ENCODE assay signal across 31 cellular contexts in genomic region chr4:17115546-17115945, GRCh38.
"Had no signal": no experiment of that assay in that cellular context is flagged by ENCODE, and none has a peak within 500 bp of the region (broad histone marks: within the 10 kb centered on the region; RNA-seq: fewer than 3 reads in every experiment).

No MANE protein-coding gene starts in this region.

- H3K79me2 ChIP-seq: parathyroid adenoma had no signal

- H3K27me3 ChIP-seq: brain microvascular endothelial cell, esophagus squamous epithelium, heart right ventricle, sigmoid colon, suprapubic skin, tibial artery had no signal

- H3K27me3 Mint-ChIP-seq: activated CD4-positive, alpha-beta memory T cell treated with anti-CD3 and anti-CD28 coated beads, Interleukin-2, amount 10 ng/mL, durations not matched to agents 7 days and 5 days; dendritic cell treated with granulocyte-macrophage colony-stimulating factor and Interleukin-4, amounts not matched to agents 40 ng/mL and 50 ng/mL, for 4 days had no signal

- H2AFZ ChIP-seq: parathyroid adenoma had no signal

- DNase-seq: activated CD4-positive, alpha-beta memory T cell treated with anti-CD3 and anti-CD28 coated beads, Interleukin-2, amount 10 ng/mL, durations not matched to agents 7 days and 5 days; activated CD4-positive, alpha-beta T cell treated with anti-CD3 and anti-CD28 coated beads for 1 hour; activated CD4-positive, alpha-beta T cell treated with anti-CD3 and anti-CD28 coated beads, Interleukin-2, amount 10 ng/mL, durations not matched to agents 7 days and 5 days; activated CD8-positive, alpha-beta memory T cell treated with anti-CD3 and anti-CD28 coated beads, Interleukin-2, amount 50 U/mL, for 48 hours; activated gamma-delta T cell treated with Interleukin-2 at 50 U/mL for 16 hours; activated naive CD4-positive, alpha-beta T cell treated with anti-CD3 and anti-CD28 coated beads, Interleukin-2, amount 50 U/mL, for 16 hours; activated T-cell treated with anti-CD3 and anti-CD28 coated beads, Interleukin-2, amount 50 U/mL, for 24 hours; amniotic stem cell; brain microvascular endothelial cell; central memory CD4-positive, alpha-beta T cell; esophagus squamous epithelium; foreskin melanocyte; heart right ventricle; left cardiac atrium; mammary epithelial cell; midbrain; naive thymus-derived CD4-positive, alpha-beta T cell; nucleus accumbens; psoas muscle; sigmoid colon; small intestine; stimulated activated CD4-positive, alpha-beta T cell treated with anti-CD3 and anti-CD28 coated beads, Interleukin-2, amount 100 ng/mL, for 24 hours; stimulated activated naive CD4-positive, alpha-beta T cell; T-helper 9 cell; tibial artery had no signal

- H3K9me3 Mint-ChIP-seq: activated CD4-positive, alpha-beta memory T cell treated with anti-CD3 and anti-CD28 coated beads, Interleukin-2, amount 10 ng/mL, durations not matched to agents 7 days and 5 days; activated CD4-positive, alpha-beta T cell treated with anti-CD3 and anti-CD28 coated beads, Interleukin-2, amount 10 ng/mL, durations not matched to agents 7 days and 5 days; activated T-cell treated with anti-CD3 and anti-CD28 coated beads, Interleukin-2, amount 50 U/mL, for 24 hours; dendritic cell treated with granulocyte-macrophage colony-stimulating factor and Interleukin-4, amounts not matched to agents 40 ng/mL and 50 ng/mL, for 4 days; T-helper 1 cell treated with Interleukin-12 subunit alpha and Interleukin-12 subunit beta and Interleukin-4 antibody, amounts not matched to agents 30 μg/mL and 1 μg/mL, for 36 hours had no signal

- ATAC-seq: heart right ventricle; left cardiac atrium; naive thymus-derived CD4-positive, alpha-beta T cell; psoas muscle had no signal

- H3K9ac ChIP-seq: parathyroid adenoma had no signal

- H3K36me3 ChIP-seq: brain microvascular endothelial cell, esophagus squamous epithelium, heart right ventricle, sigmoid colon, suprapubic skin, tibial artery had no signal

- H3K4me1 Mint-ChIP-seq: activated CD4-positive, alpha-beta memory T cell treated with anti-CD3 and anti-CD28 coated beads, Interleukin-2, amount 10 ng/mL, durations not matched to agents 7 days and 5 days; activated CD4-positive, alpha-beta T cell treated with anti-CD3 and anti-CD28 coated beads, Interleukin-2, amount 10 ng/mL, durations not matched to agents 7 days and 5 days; naive thymus-derived CD4-positive, alpha-beta T cell had no signal

- FAIRE-seq: astrocyte, keratinocyte, small intestine had no signal

- H3K27ac ChIP-seq: brain microvascular endothelial cell, esophagus squamous epithelium, heart right ventricle, parathyroid adenoma, psoas muscle, sigmoid colon, suprapubic skin, tibial artery had no signal

- H3K36me3 Mint-ChIP-seq: naive thymus-derived CD4-positive, alpha-beta T cell had no signal

- H3K9me3 ChIP-seq: esophagus squamous epithelium, suprapubic skin, tibial artery had no signal

- H3K27ac Mint-ChIP-seq: activated CD4-positive, alpha-beta memory T cell treated with anti-CD3 and anti-CD28 coated beads, Interleukin-2, amount 10 ng/mL, durations not matched to agents 7 days and 5 days; activated CD4-positive, alpha-beta T cell treated with anti-CD3 and anti-CD28 coated beads, Interleukin-2, amount 10 ng/mL, durations not matched to agents 7 days and 5 days; activated T-cell treated with anti-CD3 and anti-CD28 coated beads, Interleukin-2, amount 50 U/mL, for 24 hours; dendritic cell treated with granulocyte-macrophage colony-stimulating factor and Interleukin-4, amounts not matched to agents 40 ng/mL and 50 ng/mL, for 4 days; naive thymus-derived CD4-positive, alpha-beta T cell; T-helper 1 cell treated with Interleukin-12 subunit alpha and Interleukin-12 subunit beta and Interleukin-4 antibody, amounts not matched to agents 30 μg/mL and 1 μg/mL, for 36 hours had no signal

- H3K4me3 Mint-ChIP-seq: activated CD4-positive, alpha-beta memory T cell treated with anti-CD3 and anti-CD28 coated beads, Interleukin-2, amount 10 ng/mL, durations not matched to agents 7 days and 5 days; activated CD4-positive, alpha-beta T cell treated with anti-CD3 and anti-CD28 coated beads, Interleukin-2, amount 10 ng/mL, durations not matched to agents 7 days and 5 days; activated T-cell treated with anti-CD3 and anti-CD28 coated beads, Interleukin-2, amount 50 U/mL, for 24 hours; dendritic cell treated with granulocyte-macrophage colony-stimulating factor and Interleukin-4, amounts not matched to agents 40 ng/mL and 50 ng/mL, for 4 days; naive thymus-derived CD4-positive, alpha-beta T cell; T-helper 1 cell treated with Interleukin-12 subunit alpha and Interleukin-12 subunit beta and Interleukin-4 antibody, amounts not matched to agents 30 μg/mL and 1 μg/mL, for 36 hours had no signal

- H3K4me1 ChIP-seq: esophagus squamous epithelium, heart right ventricle, parathyroid adenoma, psoas muscle, sigmoid colon, tibial artery had no signal

- H3K4me3 ChIP-seq: esophagus squamous epithelium, heart right ventricle, psoas muscle, sigmoid colon, suprapubic skin, tibial artery had no signal
